14 cellular contexts compared by ENCODE assay signal in the genomic region with DNA sequence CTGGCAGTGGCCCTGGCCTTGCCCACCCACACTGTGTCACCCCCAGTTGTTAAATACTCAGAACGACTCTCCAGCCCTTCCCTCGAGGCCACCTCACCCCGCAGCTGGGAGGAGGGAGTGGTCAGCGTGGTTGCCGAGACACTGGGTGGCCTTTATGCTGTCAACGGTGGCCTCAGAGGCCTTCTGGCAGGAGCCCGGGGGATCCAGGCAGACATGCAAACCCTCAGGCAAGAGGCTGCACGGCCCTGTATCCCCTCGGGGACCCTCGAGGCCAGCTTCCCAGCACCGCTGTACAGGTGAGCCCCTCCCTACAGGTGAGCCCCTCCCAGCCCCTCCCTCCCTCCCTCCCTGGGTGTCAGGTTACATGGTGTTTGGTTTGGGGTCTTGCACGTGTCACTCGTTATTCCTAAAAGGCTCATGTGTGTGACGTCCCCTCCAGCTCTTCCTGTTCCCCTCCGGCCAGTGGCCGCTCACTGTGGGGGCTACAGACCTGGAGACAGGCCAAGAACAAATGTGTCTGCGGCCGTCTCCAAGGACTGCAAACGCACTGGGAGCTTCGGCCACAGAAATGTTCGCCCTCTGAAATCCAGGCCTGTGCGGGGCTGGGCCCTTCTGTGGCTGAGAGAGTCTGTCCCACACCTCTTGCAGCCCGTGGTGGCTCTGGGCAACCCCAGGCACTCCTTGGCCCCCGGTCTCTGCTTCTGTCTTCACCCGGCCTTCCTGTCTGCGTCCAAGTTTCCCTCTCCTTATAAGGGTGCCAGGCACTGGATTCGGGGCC. TPM values are rescaled to one million over a fixed set of nuclear protein-coding genes. Genes with fewer than 3 reads are reported as not detected.
DNase-seq lines count a peak whose midpoint lies in the region; TF ChIP-seq lines count a peak whose summit lies in the region.
"Had no signal": no experiment of that assay in that cellular context is flagged by ENCODE, and none has a peak within 500 bp of the region (broad histone marks: within the 10 kb centered on the region; RNA-seq: fewer than 3 reads in every experiment).

Gene TEKTIP1, plus strand, starts transcription at position 210 of the 778 bp plus-strand sequence. Its CDS starts 4 bp downstream, at position 214.

- 35 to 45% methylated on average over 25 of the region's 27 CpGs for whole genome bisulfite sequencing in tibial nerve, 2 donors

- H3K36me3 Mint-ChIP-seq in activated naive CD4-positive, alpha-beta T cell treated with anti-CD3 and anti-CD28 coated beads, Interleukin-2, amount 50 U/mL, for 24 hours, result peaks cover 4% of the 10 kb centered on the region

- no peak within 1 kb of the TSS for H3K4me3 Mint-ChIP-seq in activated naive CD4-positive, alpha-beta T cell treated with anti-CD3 and anti-CD28 coated beads, Interleukin-2, amount 50 U/mL, for 24 hours

- H3K4me1 Mint-ChIP-seq in activated naive CD4-positive, alpha-beta T cell treated with anti-CD3 and anti-CD28 coated beads, Interleukin-2, amount 50 U/mL, for 24 hours, result no peaks in the 10 kb centered on the region

- no peak for TF ChIP-seq CTCF in tibial nerve (IDR thresholded peaks at IDR 0.05)

- in situ Hi-C loops in KBM-7 (cut with MboI; ENCODE audit: low pct_unique_long_range_greater_than_20kb, low sequenced_read_pairs), result no loop called here

- no peak for TF ChIP-seq POLR2A in tibial nerve (IDR thresholded peaks at IDR 0.05)

- no peak for TF ChIP-seq EP300 in tibial nerve (IDR thresholded peaks at IDR 0.05)

- H3K27ac Mint-ChIP-seq in activated naive CD4-positive, alpha-beta T cell treated with anti-CD3 and anti-CD28 coated beads, Interleukin-2, amount 50 U/mL, for 24 hours, result peak within 1 kb of the TSS; percentile 12

- H3K36me3 ChIP-seq in SJCRH30 (peaks cover 8% of the 10 kb centered on the region; the same call in 1 of the 2 replicates), tibial nerve (peaks cover 7 to 52% (median 11%) of the 10 kb centered on the region in 3 donors)

- H3K9me3 ChIP-seq in SJCRH30 (replicated peaks), result no peaks in the 10 kb centered on the region
- H3K9me3 ChIP-seq in tibial nerve, result no peaks in the 10 kb centered on the region

- DNase-seq in activated naive CD4-positive, alpha-beta T cell (lab: John Stamatoyannopoulos, UW), result no peak
- DNase-seq in SJCRH30, result peak; percentile 56 to 63
- peak; percentile 70 for DNase-seq in iPS-NIHi11 (ENCODE audit: low spot score)
- no peak for DNase-seq in tibial nerve (ENCODE audit: low spot score in 2 of 2)
- DNase-seq in KBM-7, result no peak
- DNase-seq in activated gamma-delta T cell treated with Interleukin-2 at 50 U/mL for 16 hours, result no peak
- no peak for DNase-seq in GM19240 (ENCODE audit: insufficient read length, low spot score)
- DNase-seq: brain microvascular endothelial cell, KG1, left ventricle myocardium superior, NCI-H2227 treated with DMSO at 0.1 percent for 48 hours had no signal

- no peaks in the 10 kb centered on the region for H3K27me3 Mint-ChIP-seq in activated naive CD4-positive, alpha-beta T cell treated with anti-CD3 and anti-CD28 coated beads, Interleukin-2, amount 50 U/mL, for 24 hours

- H3K27ac ChIP-seq in SJCRH30 (no peak within 1 kb of the TSS), tibial nerve (peak within 1 kb of the TSS; percentile 82 to 96 (median 90))
- H3K27ac ChIP-seq: brain microvascular endothelial cell had no signal

- H3K9me3 Mint-ChIP-seq in activated naive CD4-positive, alpha-beta T cell treated with anti-CD3 and anti-CD28 coated beads, Interleukin-2, amount 50 U/mL, for 24 hours, result no peaks in the 10 kb centered on the region

- no peaks in the 10 kb centered on the region; the same call in 1 of the 2 replicates for H3K4me1 ChIP-seq in SJCRH30
- H3K4me1 ChIP-seq in tibial nerve, result peaks cover 0 to 56% (median 30%) of the 10 kb centered on the region in 4 donors

- H3K4me3 ChIP-seq in SJCRH30 (no peak within 1 kb of the TSS), tibial nerve (no peak within 1 kb of the TSS)
- H3K4me3 ChIP-seq: BLaER1 treated with 17β-estradiol and CSF1 and Interleukin-3, amounts not matched to agents 10 nM and 100 nM had no signal

- H3K27me3 ChIP-seq in SJCRH30 (no peaks in the 10 kb centered on the region), tibial nerve (no peaks in the 10 kb centered on the region)
- H3K27me3 ChIP-seq: BLaER1 treated with 17β-estradiol and CSF1 and Interleukin-3, amounts not matched to agents 10 nM and 100 nM; brain microvascular endothelial cell had no signal

RNA-seq across cellular contexts. Expression of gene TEKTIP1, which starts in this region (rescaled TPM):
- total RNA-seq in SJCRH30 (2014; rRNA removed; shearing (Covaris generic)), result not detected in 2 replicates
- 1 to 10 TPM in 1 of 4 donors, not detected in 3; 2.4 TPM for total RNA-seq in tibial nerve
- total RNA-seq: pulmonary artery endothelial cell had no signal

Comparison
In these comparisons a context has a peak if more than half of its experiments do, and no peak if none do; other contexts are left out.
1. Peak in DNase-seq in SJCRH30; RNA of the gene not detected or under 1 TPM.